Comparison of ENCODE assay signal across 19 cellular contexts in genomic region chrX:83511208-83511607, GRCh38. TPM values are rescaled to one million over a fixed set of nuclear protein-coding genes. Genes with fewer than 3 reads are reported as not detected.
DNase-seq lines count a peak whose midpoint lies in the region; ATAC-seq and TF ChIP-seq lines count a peak whose summit lies in the region.
"Had no signal": no experiment of that assay in that cellular context is flagged by ENCODE, and none has a peak within 500 bp of the region (broad histone marks: within the 10 kb centered on the region; RNA-seq: fewer than 3 reads in every experiment).

No MANE protein-coding gene starts in this region.

- peaks cover 4 to 6% of the 10 kb centered on the region in 2 donors for H3K9me3 Mint-ChIP-seq in natural killer cell
- H3K9me3 Mint-ChIP-seq: activated CD4-positive, alpha-beta T cell treated with anti-CD3 and anti-CD28 coated beads, Interleukin-2, amount 10 ng/mL, durations not matched to agents 7 days and 5 days had no signal

- H3K27me3 ChIP-seq in cardiac muscle cell (peaks cover 63% of the 10 kb centered on the region), ectodermal cell (ENCODE audit: control insufficient read depth, insufficient read depth, low read length, poor library complexity, severe bottlenecking) (peaks cover 51% of the 10 kb centered on the region)

- no peaks in the 10 kb centered on the region for H3K4me1 Mint-ChIP-seq in natural killer cell
- H3K4me1 Mint-ChIP-seq: activated CD4-positive, alpha-beta T cell treated with anti-CD3 and anti-CD28 coated beads, Interleukin-2, amount 10 ng/mL, durations not matched to agents 7 days and 5 days had no signal

- DNase-seq in cardiac muscle cell (ENCODE audit: low read depth in 1 of 2, low spot score in 1 of 2) (peak in 1 of 2 donors; percentile 44), left ventricle myocardium superior (no peak), midbrain (lab: John Stamatoyannopoulos, UW) (peak; percentile 8), natural killer cell (no peak), GOT3 (lab: John Stamatoyannopoulos, UW) (no peak)
- DNase-seq: activated CD4-positive, alpha-beta T cell treated with anti-CD3 and anti-CD28 coated beads, Interleukin-2, amount 10 ng/mL, durations not matched to agents 7 days and 5 days; DMS 273 treated with DMSO at 0.1 percent for 48 hours; MM.1S; naive B cell; NCI-H510A treated with DMSO at 0.1 percent for 48 hours had no signal

- H3K27ac Mint-ChIP-seq in natural killer cell: no peak overlapping the region
- H3K27ac Mint-ChIP-seq: activated CD4-positive, alpha-beta T cell treated with anti-CD3 and anti-CD28 coated beads, Interleukin-2, amount 10 ng/mL, durations not matched to agents 7 days and 5 days; activated naive CD4-positive, alpha-beta T cell treated with anti-CD3 and anti-CD28 coated beads, Interleukin-2, amount 50 U/mL, for 72 hours had no signal

- H3K4me3 ChIP-seq in cardiac muscle cell: peak overlapping the region; percentile 12
- peak overlapping the region; percentile 10 for H3K4me3 ChIP-seq in ectodermal cell (ENCODE audit: insufficient read depth, low read depth, low read length)
- H3K4me3 ChIP-seq: BLaER1 treated with 17β-estradiol and CSF1 and Interleukin-3, amounts not matched to agents 10 nM and 100 nM had no signal

- H3K9me3 ChIP-seq in cardiac muscle cell (ENCODE audit: low read depth) (no peaks in the 10 kb centered on the region), ectodermal cell (ENCODE audit: control insufficient read depth, low read length) (no peaks in the 10 kb centered on the region)

- H3K36me3 ChIP-seq in cardiac muscle cell (no peaks in the 10 kb centered on the region), ectodermal cell (ENCODE audit: control insufficient read depth, insufficient read depth, low read length) (no peaks in the 10 kb centered on the region)
- H3K36me3 ChIP-seq: BLaER1 treated with 17β-estradiol and CSF1 and Interleukin-3, amounts not matched to agents 10 nM and 100 nM had no signal

- H3K36me3 Mint-ChIP-seq in natural killer cell: no peaks in the 10 kb centered on the region

- H3K4me1 ChIP-seq in cardiac muscle cell (ENCODE audit: low read depth) (no peaks in the 10 kb centered on the region), ectodermal cell (ENCODE audit: control insufficient read depth, insufficient read depth, low read length) (peaks cover 4% of the 10 kb centered on the region)
- H3K4me1 ChIP-seq: BLaER1 treated with 17β-estradiol and CSF1 and Interleukin-3, amounts not matched to agents 10 nM and 100 nM had no signal

- TF ChIP-seq CTCF in cardiac muscle cell (IDR thresholded peaks at IDR 0.05; ENCODE audit: low read depth, low read length): no peak
- TF ChIP-seq CTCF in natural killer cell (IDR thresholded peaks at IDR 0.05): no peak

- H3K27ac ChIP-seq in cardiac muscle cell (no peak overlapping the region), ectodermal cell (ENCODE audit: insufficient read depth, low read depth, low read length, poor library complexity, severe bottlenecking) (no peak overlapping the region)
- H3K27ac ChIP-seq: BLaER1 treated with 17β-estradiol and CSF1 and Interleukin-3, amounts not matched to agents 10 nM and 100 nM had no signal

- H3K27me3 Mint-ChIP-seq in natural killer cell (ENCODE audit: low read depth in 2 of 2): peaks cover 20 to 47% of the 10 kb centered on the region in 2 donors

- no peak overlapping the region for H3K4me3 Mint-ChIP-seq in natural killer cell
- H3K4me3 Mint-ChIP-seq: activated CD4-positive, alpha-beta T cell treated with anti-CD3 and anti-CD28 coated beads, Interleukin-2, amount 10 ng/mL, durations not matched to agents 7 days and 5 days had no signal

- WGBS in ectodermal cell, 2 experiments: 1 to 3% methylated on average over 16 to 17 of the region's 17 CpGs

- ATAC-seq in left ventricle myocardium superior (no peak), natural killer cell (no peak), GM19035 (IDR thresholded peaks at IDR 0.05; ENCODE audit: unreplicated experiment) (no peak), HG03280 (IDR thresholded peaks at IDR 0.05; ENCODE audit: unreplicated experiment) (no peak)
- ATAC-seq: activated naive CD4-positive, alpha-beta T cell treated with anti-CD3 and anti-CD28 coated beads, Interleukin-2, amount 50 U/mL, for 72 hours had no signal

- intact Hi-C loops in left ventricle myocardium superior (cut with micrococcal nuclease): no loop called here
- intact Hi-C loops in natural killer cell (cut with micrococcal nuclease): no loop called here

RNA-seq across cellular contexts. Expression of gene POU3F4, which starts 3.1 kb away (rescaled TPM):
- total RNA-seq in cardiac muscle cell: 0.03 TPM in 1 of 2 replicates, not detected in the other
- polyA plus RNA-seq in cardiac muscle cell: not detected in 2 replicates
- not detected for total RNA-seq in left ventricle myocardium superior
- 0.56 TPM for polyA plus RNA-seq in ectodermal cell (2013, experiment 1 of 4)
- polyA plus RNA-seq in ectodermal cell (2013, experiment 2 of 4): 0.43 TPM
- polyA plus RNA-seq in ectodermal cell (2013, experiment 3 of 4): 1.5 TPM
- 1.7 TPM for polyA plus RNA-seq in ectodermal cell (2013, experiment 4 of 4)
- total RNA-seq in natural killer cell: not detected
- total RNA-seq: A172; activated CD4-positive, alpha-beta T cell treated with anti-CD3 and anti-CD28 coated beads, Interleukin-2, amount 10 ng/mL, durations not matched to agents 7 days and 5 days; activated naive CD4-positive, alpha-beta T cell treated with anti-CD3 and anti-CD28 coated beads, Interleukin-2, amount 50 U/mL, for 72 hours; lower leg skin; urinary bladder had no signal
- polyA plus RNA-seq: fibroblast of lung, urinary bladder had no signal
